8 cellular contexts compared by ENCODE assay signal in genomic region chr12:14396071-14396470, GRCh38. TPM values are rescaled to one million over a fixed set of nuclear protein-coding genes. Genes with fewer than 3 reads are reported as not detected.
DNase-seq lines count a peak whose midpoint lies in the region; ATAC-seq, FAIRE-seq and TF ChIP-seq lines count a peak whose summit lies in the region.

No MANE protein-coding gene starts in this region.

- intact Hi-C loops in left cardiac atrium (cut with DNase I), result no loop called here

- peak; percentile 61 for FAIRE-seq in D721Med (lab: Jason Lieb, UNC)

- peak; percentile 63 for ATAC-seq in GM19463 (IDR thresholded peaks at IDR 0.05; ENCODE audit: unreplicated experiment)
- ATAC-seq in HG03460 (IDR thresholded peaks at IDR 0.05; ENCODE audit: unreplicated experiment), result peak; percentile 56
- ATAC-seq in left cardiac atrium, result peak; percentile 58 to 64

- no peak for TF ChIP-seq CTCF in D721Med (IDR thresholded peaks at IDR 0.05; ENCODE audit: insufficient read depth, missing control alignments)

- no peak for DNase-seq in D721Med (ENCODE audit: insufficient read length, low spot score)
- no peak for DNase-seq in left cardiac atrium
- no peak for DNase-seq in NCI-H446 (lab: John Stamatoyannopoulos, UW)
- no peak for DNase-seq in NCI-H510A (lab: John Stamatoyannopoulos, UW)
- DNase-seq in cerebellum (ENCODE audit: low spot score), result no peak
- no peak for DNase-seq in H4 (ENCODE audit: low spot score)

RNA-seq across cellular contexts. Expression of gene ATF7IP, which starts 30.6 kb away (rescaled TPM):
- total RNA-seq in left cardiac atrium, result 10 to 100 TPM; 55.0 to 59.4 TPM
- total RNA-seq in cerebellum, result 103 TPM
- 34.2 and 51.3 TPM in 2 replicates for total RNA-seq in H4 (2014; rRNA removed; shearing (Covaris generic))
